36 cellular contexts compared by ENCODE assay signal in the genomic region with DNA sequence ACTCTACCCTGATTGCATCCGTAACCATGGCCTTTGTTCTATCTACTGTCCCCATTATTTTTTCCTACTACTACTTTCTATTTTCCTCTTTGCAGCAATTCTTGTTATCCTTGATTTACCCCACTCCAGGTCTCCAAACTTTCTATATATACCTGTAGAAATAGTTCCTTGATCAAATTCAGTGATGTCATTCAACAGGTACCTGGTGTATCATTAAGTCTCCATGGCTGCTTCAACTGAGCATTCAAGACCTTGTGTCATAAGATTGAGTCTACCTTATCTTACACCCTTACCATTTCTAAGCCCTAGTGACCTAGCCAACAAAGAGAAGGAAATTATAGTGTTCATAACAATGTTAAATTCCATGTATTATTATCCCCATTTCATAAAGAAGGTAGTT. TPM values are rescaled to one million over a fixed set of nuclear protein-coding genes. Genes with fewer than 3 reads are reported as not detected.
"Had no signal": no experiment of that assay in that cellular context is flagged by ENCODE, and none has a peak within 500 bp of the region (broad histone marks: within the 10 kb centered on the region; RNA-seq: fewer than 3 reads in every experiment).

No MANE protein-coding gene starts in this region.

- H3K27ac ChIP-seq: adrenal gland, ascending aorta, body of pancreas, brain microvascular endothelial cell, breast epithelium, cardiac muscle cell had no signal

- H3K9me3 ChIP-seq: adrenal gland, ascending aorta, body of pancreas, breast epithelium had no signal

- H3K4me1 ChIP-seq: ascending aorta, body of pancreas, breast epithelium had no signal

- H3K4me3 ChIP-seq: adrenal gland, ascending aorta, body of pancreas, breast epithelium, cardiac muscle cell had no signal

- ATAC-seq: activated naive CD4-positive, alpha-beta T cell treated with anti-CD3 and anti-CD28 coated beads, Interleukin-2, amount 50 U/mL, for 72 hours; activated naive CD8-positive, alpha-beta T cell treated with anti-CD3 and anti-CD28 coated beads, Interleukin-2, amount 50 U/mL, for 24 hours; activated T-cell treated with anti-CD3 and anti-CD28 coated beads, Interleukin-2, amount 50 U/mL, for 4 hours; activated T-cell treated with anti-CD3 and anti-CD28 coated beads, Interleukin-2, amount 50 U/mL, for 72 hours; activated T-helper 17 cell treated with anti-CD3 and anti-CD28 coated beads, Interleukin-2, amount 50 U/mL, for 72 hours; body of pancreas had no signal

- H3K36me3 ChIP-seq: adrenal gland, ascending aorta, brain microvascular endothelial cell, breast epithelium, cardiac muscle cell had no signal

- FAIRE-seq: astrocyte, bronchial epithelial cell had no signal

- DNase-seq: activated effector memory CD4-positive, alpha-beta T cell treated with anti-CD3 and anti-CD28 coated beads, Interleukin-2, amount 50 U/mL, for 16 hours; activated effector memory CD4-positive, alpha-beta T cell treated with Interleukin-2 at 50 U/mL for 16 hours; activated gamma-delta T cell; activated gamma-delta T cell treated with Interleukin-2 at 50 U/mL for 16 hours; activated naive CD4-positive, alpha-beta T cell; activated naive CD4-positive, alpha-beta T cell treated with anti-CD3 and anti-CD28 coated beads for 36 hours; activated naive CD4-positive, alpha-beta T cell treated with anti-CD3 and anti-CD28 coated beads, Interleukin-2, amount 10 ng/mL, durations not matched to agents 7 days and 5 days; activated naive CD4-positive, alpha-beta T cell treated with anti-CD3 and anti-CD28 coated beads, Interleukin-2, amount 50 U/mL, for 16 hours; activated naive CD4-positive, alpha-beta T cell treated with Interleukin-2 at 50 U/mL for 16 hours; activated naive CD8-positive, alpha-beta T cell treated with anti-CD3 and anti-CD28 coated beads for 36 hours; activated naive CD8-positive, alpha-beta T cell treated with anti-CD3 and anti-CD28 coated beads, Interleukin-2, amount 10 ng/mL, durations not matched to agents 7 days and 5 days; activated naive CD8-positive, alpha-beta T cell treated with anti-CD3 and anti-CD28 coated beads, Interleukin-2, amount 50 U/mL, for 24 hours; activated T-cell treated with anti-CD3 and anti-CD28 coated beads, Interleukin-2, amount 50 U/mL, for 1 hour; activated T-cell treated with anti-CD3 and anti-CD28 coated beads, Interleukin-2, amount 50 U/mL, for 24 hours; activated T-cell treated with anti-CD3 and anti-CD28 coated beads, Interleukin-2, amount 50 U/mL, for 4 hours; activated T-cell treated with anti-CD3 and anti-CD28 coated beads, Interleukin-2, amount 50 U/mL, for 48 hours; activated T-cell treated with anti-CD3 and anti-CD28 coated beads, Interleukin-2, amount 50 U/mL, for 72 hours; adrenal gland; amniotic stem cell; amygdala; anterior cingulate cortex; aorta; body of pancreas; brain microvascular endothelial cell; caudate nucleus; central memory CD4-positive, alpha-beta T cell; cerebellar nuclear complex had no signal

- H3K27me3 ChIP-seq: adrenal gland, ascending aorta, body of pancreas, brain microvascular endothelial cell, breast epithelium, cardiac muscle cell had no signal

RNA-seq across cellular contexts. Expression of a gene that starts 35.8 kb away (rescaled TPM):
- total RNA-seq: activated naive CD4-positive, alpha-beta T cell treated with anti-CD3 and anti-CD28 coated beads for 36 hours; activated naive CD4-positive, alpha-beta T cell treated with anti-CD3 and anti-CD28 coated beads, Interleukin-2, amount 50 U/mL, for 72 hours; activated naive CD8-positive, alpha-beta T cell treated with anti-CD3 and anti-CD28 coated beads, Interleukin-2, amount 10 ng/mL, durations not matched to agents 7 days and 5 days; activated T-helper 1 cell treated with anti-CD3 and anti-CD28 coated beads, Interleukin-12 subunit alpha, Interleukin-12 subunit beta, Interleukin-2, Interleukin-4 antibody, amounts not matched to agents 30 ng/mL and 10 ng/mL and 1 ng/mL, durations not matched to agents 14 hours and 24 hours and 36 hours; activated T-helper 17 cell treated with anti-CD3 and anti-CD28 coated beads, Interleukin-2, amount 50 U/mL, for 72 hours; activated T-helper 2 cell treated with anti-CD3 and anti-CD28 coated beads, Interferon-gamma antibody, Interleukin-2, Interleukin-4, amounts not matched to agents 10 μg/mL and 5 μg/mL and 100 μg/mL, durations not matched to agents 14 hours and 24 hours and 36 hours had no signal
